In the genomic region with DNA sequence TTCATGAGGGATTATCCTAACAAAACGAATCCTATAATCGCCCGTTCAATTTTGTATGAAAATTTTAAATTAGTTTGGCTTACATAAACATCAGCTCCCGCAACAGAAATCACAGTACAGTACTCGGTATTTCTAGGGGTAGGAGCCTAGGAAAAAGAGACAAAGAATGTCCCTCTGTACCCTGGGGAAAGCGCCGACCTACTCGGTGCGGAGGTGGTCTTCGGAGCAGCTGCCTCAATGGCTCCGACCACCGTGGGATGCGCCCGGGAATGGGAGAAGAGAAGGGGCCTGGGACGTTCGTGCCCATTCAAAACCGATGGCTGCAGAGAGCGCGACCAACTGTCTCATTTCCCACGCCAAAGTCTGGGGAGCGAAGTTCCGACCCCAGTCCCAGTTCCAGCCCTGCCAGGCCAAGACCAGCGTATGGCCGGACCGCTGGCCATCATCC, we compare ENCODE assay signal across 8 cellular contexts. TPM values are rescaled to one million over a fixed set of nuclear protein-coding genes. Genes with fewer than 3 reads are reported as not detected.
A peak's percentile ranks its signal among the peaks of the same experiment; 100 is the strongest.
DNase-seq lines count a peak whose midpoint lies in the region; ATAC-seq, FAIRE-seq and TF ChIP-seq lines count a peak whose summit lies in the region.

No MANE protein-coding gene starts in this region.

- peak overlapping the region; percentile 72 for H3K4me3 ChIP-seq in GM12865 (ENCODE audit: low read depth, low read length)
- peak overlapping the region; percentile 54 for H3K4me3 ChIP-seq in bronchial epithelial cell (ENCODE audit: low read depth, low read length)
- peak overlapping the region; percentile 64 for H3K4me3 ChIP-seq in mucosa of stomach (ENCODE audit: low read length)

- H3K36me3 ChIP-seq in bronchial epithelial cell (ENCODE audit: control insufficient read depth, insufficient read depth, low read length) (no peaks in the 10 kb centered on the region), mucosa of stomach (ENCODE audit: control insufficient read depth, insufficient read depth, low read length) (no peaks in the 10 kb centered on the region)

- ATAC-seq in HG03565 (IDR thresholded peaks at IDR 0.05; ENCODE audit: unreplicated experiment): peak; percentile 3
- ATAC-seq in GM19397 (IDR thresholded peaks at IDR 0.05; ENCODE audit: unreplicated experiment): no peak

- H3K9me3 ChIP-seq in mucosa of stomach (ENCODE audit: control insufficient read depth, low read length): no peaks in the 10 kb centered on the region

- H3K4me1 ChIP-seq in mucosa of stomach (ENCODE audit: control insufficient read depth, insufficient read depth, low read length): peaks cover 6% of the 10 kb centered on the region

- no peak for FAIRE-seq in bronchial epithelial cell (lab: Jason Lieb, UNC)

- no peak for DNase-seq in GM12865 (ENCODE audit: low read depth)
- DNase-seq in bronchial epithelial cell (ENCODE audit: low read depth): no peak
- DNase-seq in COLO829 (ENCODE audit: low spot score): no peak
- no peak for DNase-seq in A172 (ENCODE audit: low spot score)
- no peak for DNase-seq in GM19240 (ENCODE audit: insufficient read length, low spot score)

- H3K27me3 ChIP-seq in bronchial epithelial cell (ENCODE audit: control insufficient read depth, insufficient read depth, low read length) (no peaks in the 10 kb centered on the region), mucosa of stomach (ENCODE audit: control insufficient read depth, insufficient read depth, low read length) (no peaks in the 10 kb centered on the region)

- no peak for TF ChIP-seq CTCF in GM12865 (IDR thresholded peaks at IDR 0.05; ENCODE audit: insufficient read depth, low read depth, low read length, missing control alignments)
- no peak for TF ChIP-seq CTCF in bronchial epithelial cell (IDR thresholded peaks at IDR 0.05; ENCODE audit: insufficient read depth, low read length, severe bottlenecking)

- H3K9ac ChIP-seq in mucosa of stomach (ENCODE audit: low read length): peak overlapping the region; percentile 67

RNA-seq across cellular contexts. Expression of gene GNPNAT1, which starts 0.6 kb away (rescaled TPM):
- 39.8 and 57.1 TPM in 2 replicates for total RNA-seq in bronchial epithelial cell
- total RNA-seq in A172 (2014; rRNA removed; shearing (Covaris generic)): 21.3 and 78.2 TPM in 2 replicates
